In the genomic region with DNA sequence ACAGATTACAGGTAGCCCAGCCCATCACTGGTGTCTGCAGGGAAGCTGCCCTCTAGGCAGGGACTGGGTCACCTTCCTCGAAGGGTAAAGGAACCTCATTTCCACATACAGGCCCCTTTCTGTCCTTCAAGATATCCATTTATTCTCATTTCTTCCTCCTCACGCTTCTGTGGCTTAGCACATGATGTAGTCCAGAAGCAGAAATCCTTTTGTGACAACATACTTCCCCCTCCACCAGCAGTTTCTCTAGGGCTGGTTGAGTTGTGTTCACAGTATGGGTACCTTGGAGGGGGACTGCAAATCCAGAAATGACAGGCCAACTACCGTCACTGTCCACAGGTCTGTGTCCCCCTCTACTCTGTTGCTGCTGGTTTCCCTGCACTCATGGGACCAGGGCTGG, we compare ENCODE assay signal across 19 cellular contexts.
"Had no signal": no experiment of that assay in that cellular context is flagged by ENCODE, and none has a peak within 500 bp of the region (broad histone marks: within the 10 kb centered on the region; RNA-seq: fewer than 3 reads in every experiment).

No MANE protein-coding gene starts in this region.

- H3K27ac ChIP-seq: ascending aorta, esophagus squamous epithelium, heart right ventricle, right atrium auricular region, thyroid gland had no signal

- H3K9me3 ChIP-seq: ascending aorta, esophagus squamous epithelium, heart right ventricle, right atrium auricular region, thyroid gland had no signal

- H3K27me3 Mint-ChIP-seq: activated naive CD4-positive, alpha-beta T cell treated with anti-CD3 and anti-CD28 coated beads, Interleukin-2, amount 50 U/mL, for 24 hours had no signal

- H3K4me3 Mint-ChIP-seq: activated CD4-positive, alpha-beta T cell treated with anti-CD3 and anti-CD28 coated beads for 36 hours; activated naive CD4-positive, alpha-beta T cell treated with anti-CD3 and anti-CD28 coated beads, Interleukin-2, amount 50 U/mL, for 24 hours; nephron; T-helper 17 cell; WTC11 had no signal

- H3K36me3 Mint-ChIP-seq: activated naive CD4-positive, alpha-beta T cell treated with anti-CD3 and anti-CD28 coated beads, Interleukin-2, amount 50 U/mL, for 24 hours; WTC11 had no signal

- H3K4me3 ChIP-seq: ascending aorta, esophagus squamous epithelium, heart right ventricle, right atrium auricular region, thyroid gland had no signal

- H3K27me3 ChIP-seq: ascending aorta, esophagus squamous epithelium, heart right ventricle, right atrium auricular region, thyroid gland had no signal

- H3K27ac Mint-ChIP-seq: activated CD4-positive, alpha-beta T cell treated with anti-CD3 and anti-CD28 coated beads for 36 hours; activated naive CD4-positive, alpha-beta T cell treated with anti-CD3 and anti-CD28 coated beads, Interleukin-2, amount 50 U/mL, for 24 hours; progenitor cell of endocrine pancreas; T-helper 17 cell; WTC11 had no signal

- H3K36me3 ChIP-seq: ascending aorta, esophagus squamous epithelium, heart right ventricle, right atrium auricular region, thyroid gland had no signal

- DNase-seq: activated CD4-positive, alpha-beta T cell treated with anti-CD3 and anti-CD28 coated beads for 36 hours; activated CD4-positive, alpha-beta T cell treated with anti-CD3 and anti-CD28 coated beads, Interleukin-2, amount 50 U/mL, for 48 hours; activated gamma-delta T cell; effector CD8-positive, alpha-beta T cell; esophagus squamous epithelium; heart right ventricle; nucleus accumbens; stimulated activated CD4-positive, alpha-beta T cell treated with anti-CD3 and anti-CD28 coated beads, Interleukin-12 subunit alpha, Interleukin-12 subunit beta, amount 100 ng/mL, for 4 hours; stimulated activated CD4-positive, alpha-beta T cell treated with anti-CD3 and anti-CD28 coated beads, Interleukin-1b, Interleukin-23, amount 100 ng/mL, for 48 hours; stimulated activated CD8-positive, alpha-beta memory T cell treated with anti-CD3 and anti-CD28 coated beads, Interleukin-4, amount 100 ng/mL, for 48 hours; stimulated activated naive CD4-positive, alpha-beta T cell treated with Interleukin-2 at 50 U/mL for 16 hours; T-helper 17 cell; thyroid gland had no signal

- H3K4me1 Mint-ChIP-seq: activated CD4-positive, alpha-beta T cell treated with anti-CD3 and anti-CD28 coated beads for 36 hours; activated naive CD4-positive, alpha-beta T cell treated with anti-CD3 and anti-CD28 coated beads, Interleukin-2, amount 50 U/mL, for 24 hours had no signal

- H3K9me3 Mint-ChIP-seq: activated naive CD4-positive, alpha-beta T cell treated with anti-CD3 and anti-CD28 coated beads, Interleukin-2, amount 50 U/mL, for 24 hours; nephron; WTC11 had no signal
